ENCODE assay signal across 22 cellular contexts in genomic region chr4:2874861-2875260, GRCh38.
"Had no signal": no experiment of that assay in that cellular context is flagged by ENCODE, and none has a peak within 500 bp of the region (broad histone marks: within the 10 kb centered on the region; RNA-seq: fewer than 3 reads in every experiment).

No MANE protein-coding gene starts in this region.

- ATAC-seq: activated naive CD4-positive, alpha-beta T cell treated with anti-CD3 and anti-CD28 coated beads, Interleukin-2, amount 50 U/mL, for 72 hours; heart left ventricle; left lobe of liver; naive thymus-derived CD8-positive, alpha-beta T cell had no signal

- H3K9me3 Mint-ChIP-seq: activated CD4-positive, alpha-beta memory T cell treated with anti-CD3 and anti-CD28 coated beads for 36 hours; activated naive CD4-positive, alpha-beta T cell treated with anti-CD3 and anti-CD28 coated beads, Interleukin-2, amount 50 U/mL, for 72 hours; mesothelial cell of epicardium; naive thymus-derived CD8-positive, alpha-beta T cell; T-helper 1 cell treated with Interleukin-12 subunit alpha and Interleukin-12 subunit beta and Interleukin-4 antibody, amounts not matched to agents 30 μg/mL and 1 μg/mL, for 36 hours had no signal

- H3K4me3 ChIP-seq: heart left ventricle, sigmoid colon, smooth muscle cell, thyroid gland had no signal

- H3K27ac ChIP-seq: epithelial cell of prostate, thyroid gland had no signal

- H3K27me3 Mint-ChIP-seq: activated CD4-positive, alpha-beta memory T cell treated with anti-CD3 and anti-CD28 coated beads for 36 hours; naive thymus-derived CD8-positive, alpha-beta T cell; progenitor cell of endocrine pancreas had no signal

- H3K9me3 ChIP-seq: heart left ventricle, sigmoid colon, thyroid gland had no signal

- H3K4me2 ChIP-seq: smooth muscle cell had no signal

- H3K27me3 ChIP-seq: heart left ventricle, sigmoid colon, thyroid gland had no signal

- H3K4me3 Mint-ChIP-seq: activated CD4-positive, alpha-beta memory T cell treated with anti-CD3 and anti-CD28 coated beads for 36 hours; mesothelial cell of epicardium; naive thymus-derived CD8-positive, alpha-beta T cell; T-helper 1 cell treated with Interleukin-12 subunit alpha and Interleukin-12 subunit beta and Interleukin-4 antibody, amounts not matched to agents 30 μg/mL and 1 μg/mL, for 36 hours had no signal

- H3K27ac Mint-ChIP-seq: mesothelial cell of epicardium; T-helper 1 cell treated with Interleukin-12 subunit alpha and Interleukin-12 subunit beta and Interleukin-4 antibody, amounts not matched to agents 30 μg/mL and 1 μg/mL, for 36 hours had no signal

- DNase-seq: activated CD4-positive, alpha-beta memory T cell treated with anti-CD3 and anti-CD28 coated beads for 36 hours; activated CD4-positive, alpha-beta T cell treated with anti-CD3 and anti-CD28 coated beads for 48 hours; activated gamma-delta T cell treated with Interleukin-2 at 50 U/mL for 16 hours; activated T-cell treated with anti-CD3 and anti-CD28 coated beads for 4 hours; cerebellar nuclear complex; cortex of kidney; heart left ventricle; mammary epithelial cell; naive thymus-derived CD8-positive, alpha-beta T cell; retina; sigmoid colon; stimulated activated CD4-positive, alpha-beta T cell treated with anti-CD3 and anti-CD28 coated beads, Interleukin-2, amount 100 ng/mL, for 48 hours; stimulated activated CD8-positive, alpha-beta memory T cell treated with anti-CD3 and anti-CD28 coated beads, Interleukin-4, amount 100 ng/mL, for 48 hours; stimulated activated naive CD4-positive, alpha-beta T cell; thyroid gland had no signal
